ENCODE assay signal across 4 cellular contexts in the genomic region with DNA sequence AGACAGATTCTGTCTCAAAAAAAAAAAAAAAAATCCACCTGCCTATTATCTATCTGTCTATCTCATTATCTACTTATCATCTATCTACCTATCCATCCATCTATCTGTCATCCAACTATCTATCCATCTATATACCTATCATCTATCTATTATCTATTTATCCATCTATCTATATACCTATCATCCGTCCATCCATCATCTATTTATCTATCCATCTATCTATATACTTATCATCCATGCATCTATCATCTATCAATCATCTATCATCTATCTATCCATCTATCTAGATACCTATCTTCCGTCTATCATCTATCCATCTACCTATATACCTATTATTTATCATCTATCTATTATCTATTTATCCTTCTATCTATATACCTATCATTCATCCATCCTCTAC.
A peak's percentile ranks its signal among the peaks of the same experiment; 100 is the strongest.
TF ChIP-seq lines count a peak whose summit lies in the region.

No MANE protein-coding gene starts in this region.

TF ChIP-seq in liver, 16 proteins besides CTCF, POLR2A, EP300 and RAD21:
- no peak for TF ChIP-seq YY1 (IDR thresholded peaks at IDR 0.05)
- TF ChIP-seq, protein P1, sequence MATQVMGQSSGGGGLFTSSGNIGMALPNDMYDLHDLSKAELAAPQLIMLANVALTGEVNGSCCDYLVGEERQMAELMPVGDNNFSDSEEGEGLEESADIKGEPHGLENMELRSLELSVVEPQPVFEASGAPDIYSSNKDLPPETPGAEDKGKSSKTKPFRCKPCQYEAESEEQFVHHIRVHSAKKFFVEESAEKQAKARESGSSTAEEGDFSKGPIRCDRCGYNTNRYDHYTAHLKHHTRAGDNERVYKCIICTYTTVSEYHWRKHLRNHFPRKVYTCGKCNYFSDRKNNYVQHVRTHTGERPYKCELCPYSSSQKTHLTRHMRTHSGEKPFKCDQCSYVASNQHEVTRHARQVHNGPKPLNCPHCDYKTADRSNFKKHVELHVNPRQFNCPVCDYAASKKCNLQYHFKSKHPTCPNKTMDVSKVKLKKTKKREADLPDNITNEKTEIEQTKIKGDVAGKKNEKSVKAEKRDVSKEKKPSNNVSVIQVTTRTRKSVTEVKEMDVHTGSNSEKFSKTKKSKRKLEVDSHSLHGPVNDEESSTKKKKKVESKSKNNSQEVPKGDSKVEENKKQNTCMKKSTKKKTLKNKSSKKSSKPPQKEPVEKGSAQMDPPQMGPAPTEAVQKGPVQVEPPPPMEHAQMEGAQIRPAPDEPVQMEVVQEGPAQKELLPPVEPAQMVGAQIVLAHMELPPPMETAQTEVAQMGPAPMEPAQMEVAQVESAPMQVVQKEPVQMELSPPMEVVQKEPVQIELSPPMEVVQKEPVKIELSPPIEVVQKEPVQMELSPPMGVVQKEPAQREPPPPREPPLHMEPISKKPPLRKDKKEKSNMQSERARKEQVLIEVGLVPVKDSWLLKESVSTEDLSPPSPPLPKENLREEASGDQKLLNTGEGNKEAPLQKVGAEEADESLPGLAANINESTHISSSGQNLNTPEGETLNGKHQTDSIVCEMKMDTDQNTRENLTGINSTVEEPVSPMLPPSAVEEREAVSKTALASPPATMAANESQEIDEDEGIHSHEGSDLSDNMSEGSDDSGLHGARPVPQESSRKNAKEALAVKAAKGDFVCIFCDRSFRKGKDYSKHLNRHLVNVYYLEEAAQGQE (IDR thresholded peaks at IDR 0.05) = no peak

TF ChIP-seq in HepG2, 621 proteins besides CTCF, POLR2A, EP300 and RAD21:
- TF ChIP-seq, protein P2, sequence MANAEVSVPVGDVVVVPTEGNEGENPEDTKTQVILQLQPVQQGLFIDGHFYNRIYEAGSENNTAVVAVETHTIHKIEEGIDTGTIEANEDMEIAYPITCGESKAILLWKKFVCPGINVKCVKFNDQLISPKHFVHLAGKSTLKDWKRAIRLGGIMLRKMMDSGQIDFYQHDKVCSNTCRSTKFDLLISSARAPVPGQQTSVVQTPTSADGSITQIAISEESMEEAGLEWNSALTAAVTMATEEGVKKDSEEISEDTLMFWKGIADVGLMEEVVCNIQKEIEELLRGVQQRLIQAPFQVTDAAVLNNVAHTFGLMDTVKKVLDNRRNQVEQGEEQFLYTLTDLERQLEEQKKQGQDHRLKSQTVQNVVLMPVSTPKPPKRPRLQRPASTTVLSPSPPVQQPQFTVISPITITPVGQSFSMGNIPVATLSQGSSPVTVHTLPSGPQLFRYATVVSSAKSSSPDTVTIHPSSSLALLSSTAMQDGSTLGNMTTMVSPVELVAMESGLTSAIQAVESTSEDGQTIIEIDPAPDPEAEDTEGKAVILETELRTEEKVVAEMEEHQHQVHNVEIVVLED (CRISPR knock-in tag; IDR thresholded peaks at IDR 0.05; ENCODE audit: borderline replicate concordance) = no peak
- no peak for TF ChIP-seq CREB1 (IDR thresholded peaks at IDR 0.05)
- TF ChIP-seq CREB1 (CRISPR knock-in tag; IDR thresholded peaks at IDR 0.05) = no peak
- no peak for TF ChIP-seq MYC (CRISPR knock-in tag; IDR thresholded peaks at IDR 0.05; ENCODE audit: borderline replicate concordance)
- TF ChIP-seq, protein P3, sequence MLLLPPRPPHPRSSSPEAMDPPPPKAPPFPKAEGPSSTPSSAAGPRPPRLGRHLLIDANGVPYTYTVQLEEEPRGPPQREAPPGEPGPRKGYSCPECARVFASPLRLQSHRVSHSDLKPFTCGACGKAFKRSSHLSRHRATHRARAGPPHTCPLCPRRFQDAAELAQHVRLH (CRISPR knock-in tag; IDR thresholded peaks at IDR 0.05; ENCODE audit: borderline replicate concordance, low read depth) = no peak
- TF ChIP-seq GTF3A (CRISPR knock-in tag; conservative IDR thresholded peaks at IDR 0.05) = no peak
- no peak for TF ChIP-seq NKX3-1 (CRISPR knock-in tag; IDR thresholded peaks at IDR 0.05)
- TF ChIP-seq ZNF343 (CRISPR knock-in tag; IDR thresholded peaks at IDR 0.05) = no peak
- TF ChIP-seq HHEX (CRISPR knock-in tag; IDR thresholded peaks at IDR 0.05) = no peak
- TF ChIP-seq, protein P4, sequence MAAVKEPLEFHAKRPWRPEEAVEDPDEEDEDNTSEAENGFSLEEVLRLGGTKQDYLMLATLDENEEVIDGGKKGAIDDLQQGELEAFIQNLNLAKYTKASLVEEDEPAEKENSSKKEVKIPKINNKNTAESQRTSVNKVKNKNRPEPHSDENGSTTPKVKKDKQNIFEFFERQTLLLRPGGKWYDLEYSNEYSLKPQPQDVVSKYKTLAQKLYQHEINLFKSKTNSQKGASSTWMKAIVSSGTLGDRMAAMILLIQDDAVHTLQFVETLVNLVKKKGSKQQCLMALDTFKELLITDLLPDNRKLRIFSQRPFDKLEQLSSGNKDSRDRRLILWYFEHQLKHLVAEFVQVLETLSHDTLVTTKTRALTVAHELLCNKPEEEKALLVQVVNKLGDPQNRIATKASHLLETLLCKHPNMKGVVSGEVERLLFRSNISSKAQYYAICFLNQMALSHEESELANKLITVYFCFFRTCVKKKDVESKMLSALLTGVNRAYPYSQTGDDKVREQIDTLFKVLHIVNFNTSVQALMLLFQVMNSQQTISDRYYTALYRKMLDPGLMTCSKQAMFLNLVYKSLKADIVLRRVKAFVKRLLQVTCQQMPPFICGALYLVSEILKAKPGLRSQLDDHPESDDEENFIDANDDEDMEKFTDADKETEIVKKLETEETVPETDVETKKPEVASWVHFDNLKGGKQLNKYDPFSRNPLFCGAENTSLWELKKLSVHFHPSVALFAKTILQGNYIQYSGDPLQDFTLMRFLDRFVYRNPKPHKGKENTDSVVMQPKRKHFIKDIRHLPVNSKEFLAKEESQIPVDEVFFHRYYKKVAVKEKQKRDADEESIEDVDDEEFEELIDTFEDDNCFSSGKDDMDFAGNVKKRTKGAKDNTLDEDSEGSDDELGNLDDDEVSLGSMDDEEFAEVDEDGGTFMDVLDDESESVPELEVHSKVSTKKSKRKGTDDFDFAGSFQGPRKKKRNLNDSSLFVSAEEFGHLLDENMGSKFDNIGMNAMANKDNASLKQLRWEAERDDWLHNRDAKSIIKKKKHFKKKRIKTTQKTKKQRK (IDR thresholded peaks at IDR 0.05; ENCODE audit: low read length) = no peak
- no peak for TF ChIP-seq NFE2L2 (IDR thresholded peaks at IDR 0.05; ENCODE audit: low read length)
- no peak for TF ChIP-seq ZNF674 (CRISPR knock-in tag; IDR thresholded peaks at IDR 0.05; ENCODE audit: low read depth)
- no peak for TF ChIP-seq HOXA7 (CRISPR knock-in tag; IDR thresholded peaks at IDR 0.05)

TF ChIP-seq in HEK293, 187 proteins besides CTCF, POLR2A, EP300 and RAD21:
- TF ChIP-seq ZBTB17 (tag by site-specific recombination; IDR thresholded peaks at IDR 0.05) (peak; percentile 79), ZNF223 (tag by site-specific recombination; IDR thresholded peaks at IDR 0.05) (no peak), ZNF169 (tag by site-specific recombination; IDR thresholded peaks at IDR 0.05) (no peak), ZNF830 (tag by site-specific recombination; IDR thresholded peaks at IDR 0.05; ENCODE audit: low read depth) (no peak), ZNF23 (tag by site-specific recombination; IDR thresholded peaks at IDR 0.05; ENCODE audit: borderline replicate concordance) (no peak), ZNF404 (tag by site-specific recombination; IDR thresholded peaks at IDR 0.05) (no peak), ZNF366 (tag by site-specific recombination; conservative IDR thresholded peaks at IDR 0.05) (peak; percentile 71), TRIM28 (IDR thresholded peaks at IDR 0.05; ENCODE audit: borderline replicate concordance, low read length) (no peak), EGR2 (tag by site-specific recombination; IDR thresholded peaks at IDR 0.05; ENCODE audit: low read depth) (no peak), SETDB1 (IDR thresholded peaks at IDR 0.05; ENCODE audit: insufficient read length, low read length) (no peak), ZNF530 (tag by site-specific recombination; IDR thresholded peaks at IDR 0.05; ENCODE audit: low read depth) (no peak)
- TF ChIP-seq, protein P5, sequence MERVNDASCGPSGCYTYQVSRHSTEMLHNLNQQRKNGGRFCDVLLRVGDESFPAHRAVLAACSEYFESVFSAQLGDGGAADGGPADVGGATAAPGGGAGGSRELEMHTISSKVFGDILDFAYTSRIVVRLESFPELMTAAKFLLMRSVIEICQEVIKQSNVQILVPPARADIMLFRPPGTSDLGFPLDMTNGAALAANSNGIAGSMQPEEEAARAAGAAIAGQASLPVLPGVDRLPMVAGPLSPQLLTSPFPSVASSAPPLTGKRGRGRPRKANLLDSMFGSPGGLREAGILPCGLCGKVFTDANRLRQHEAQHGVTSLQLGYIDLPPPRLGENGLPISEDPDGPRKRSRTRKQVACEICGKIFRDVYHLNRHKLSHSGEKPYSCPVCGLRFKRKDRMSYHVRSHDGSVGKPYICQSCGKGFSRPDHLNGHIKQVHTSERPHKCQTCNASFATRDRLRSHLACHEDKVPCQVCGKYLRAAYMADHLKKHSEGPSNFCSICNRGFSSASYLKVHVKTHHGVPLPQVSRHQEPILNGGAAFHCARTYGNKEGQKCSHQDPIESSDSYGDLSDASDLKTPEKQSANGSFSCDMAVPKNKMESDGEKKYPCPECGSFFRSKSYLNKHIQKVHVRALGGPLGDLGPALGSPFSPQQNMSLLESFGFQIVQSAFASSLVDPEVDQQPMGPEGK (tag by site-specific recombination; IDR thresholded peaks at IDR 0.05) = no peak

TF ChIP-seq in K562, 482 proteins besides CTCF, POLR2A, EP300 and RAD21 (continues in another document):
- TF ChIP-seq, protein P6, sequence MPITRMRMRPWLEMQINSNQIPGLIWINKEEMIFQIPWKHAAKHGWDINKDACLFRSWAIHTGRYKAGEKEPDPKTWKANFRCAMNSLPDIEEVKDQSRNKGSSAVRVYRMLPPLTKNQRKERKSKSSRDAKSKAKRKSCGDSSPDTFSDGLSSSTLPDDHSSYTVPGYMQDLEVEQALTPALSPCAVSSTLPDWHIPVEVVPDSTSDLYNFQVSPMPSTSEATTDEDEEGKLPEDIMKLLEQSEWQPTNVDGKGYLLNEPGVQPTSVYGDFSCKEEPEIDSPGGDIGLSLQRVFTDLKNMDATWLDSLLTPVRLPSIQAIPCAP (CRISPR knock-in tag; IDR thresholded peaks at IDR 0.05; ENCODE audit: borderline replicate concordance) = no peak
- TF ChIP-seq ZNF778 (CRISPR knock-in tag; IDR thresholded peaks at IDR 0.05) = no peak
- TF ChIP-seq MTA1 (IDR thresholded peaks at IDR 0.05; ENCODE audit: borderline replicate concordance) = peak; percentile 68; the same call in 1 of the 2 replicates
- TF ChIP-seq MEIS2 (IDR thresholded peaks at IDR 0.05; ENCODE audit: partially characterized antibody) = no peak
- no peak for TF ChIP-seq ZNF133 (CRISPR knock-in tag; IDR thresholded peaks at IDR 0.05)
- TF ChIP-seq SOX6 (IDR thresholded peaks at IDR 0.05) = no peak
- no peak for TF ChIP-seq PML (IDR thresholded peaks at IDR 0.05; ENCODE audit: low read length)
- TF ChIP-seq NFIC (IDR thresholded peaks at IDR 0.05) = no peak
- TF ChIP-seq MBD2 (IDR thresholded peaks at IDR 0.05; ENCODE audit: borderline replicate concordance, low read depth) = no peak
- no peak for TF ChIP-seq PHTF2 (CRISPR knock-in tag; IDR thresholded peaks at IDR 0.05)
- TF ChIP-seq RAD51 (IDR thresholded peaks at IDR 0.05; ENCODE audit: borderline replicate concordance, low read depth) = no peak
- TF ChIP-seq BCOR (IDR thresholded peaks at IDR 0.05) = 0 out of 2 replicates have a peak, but pooled peaks have one; percentile 20
- TF ChIP-seq NONO (IDR thresholded peaks at IDR 0.05; ENCODE audit: low read depth in 2 of 2, low read length in 1 of 2) = no peak
- peak; percentile 58 for TF ChIP-seq CREBBP (IDR thresholded peaks at IDR 0.05; ENCODE audit: low read depth, low read length)
- TF ChIP-seq, protein P7, sequence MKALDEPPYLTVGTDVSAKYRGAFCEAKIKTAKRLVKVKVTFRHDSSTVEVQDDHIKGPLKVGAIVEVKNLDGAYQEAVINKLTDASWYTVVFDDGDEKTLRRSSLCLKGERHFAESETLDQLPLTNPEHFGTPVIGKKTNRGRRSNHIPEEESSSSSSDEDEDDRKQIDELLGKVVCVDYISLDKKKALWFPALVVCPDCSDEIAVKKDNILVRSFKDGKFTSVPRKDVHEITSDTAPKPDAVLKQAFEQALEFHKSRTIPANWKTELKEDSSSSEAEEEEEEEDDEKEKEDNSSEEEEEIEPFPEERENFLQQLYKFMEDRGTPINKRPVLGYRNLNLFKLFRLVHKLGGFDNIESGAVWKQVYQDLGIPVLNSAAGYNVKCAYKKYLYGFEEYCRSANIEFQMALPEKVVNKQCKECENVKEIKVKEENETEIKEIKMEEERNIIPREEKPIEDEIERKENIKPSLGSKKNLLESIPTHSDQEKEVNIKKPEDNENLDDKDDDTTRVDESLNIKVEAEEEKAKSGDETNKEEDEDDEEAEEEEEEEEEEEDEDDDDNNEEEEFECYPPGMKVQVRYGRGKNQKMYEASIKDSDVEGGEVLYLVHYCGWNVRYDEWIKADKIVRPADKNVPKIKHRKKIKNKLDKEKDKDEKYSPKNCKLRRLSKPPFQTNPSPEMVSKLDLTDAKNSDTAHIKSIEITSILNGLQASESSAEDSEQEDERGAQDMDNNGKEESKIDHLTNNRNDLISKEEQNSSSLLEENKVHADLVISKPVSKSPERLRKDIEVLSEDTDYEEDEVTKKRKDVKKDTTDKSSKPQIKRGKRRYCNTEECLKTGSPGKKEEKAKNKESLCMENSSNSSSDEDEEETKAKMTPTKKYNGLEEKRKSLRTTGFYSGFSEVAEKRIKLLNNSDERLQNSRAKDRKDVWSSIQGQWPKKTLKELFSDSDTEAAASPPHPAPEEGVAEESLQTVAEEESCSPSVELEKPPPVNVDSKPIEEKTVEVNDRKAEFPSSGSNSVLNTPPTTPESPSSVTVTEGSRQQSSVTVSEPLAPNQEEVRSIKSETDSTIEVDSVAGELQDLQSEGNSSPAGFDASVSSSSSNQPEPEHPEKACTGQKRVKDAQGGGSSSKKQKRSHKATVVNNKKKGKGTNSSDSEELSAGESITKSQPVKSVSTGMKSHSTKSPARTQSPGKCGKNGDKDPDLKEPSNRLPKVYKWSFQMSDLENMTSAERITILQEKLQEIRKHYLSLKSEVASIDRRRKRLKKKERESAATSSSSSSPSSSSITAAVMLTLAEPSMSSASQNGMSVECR (CRISPR knock-in tag; IDR thresholded peaks at IDR 0.05) = no peak
- no peak for TF ChIP-seq PHF21A (IDR thresholded peaks at IDR 0.05; ENCODE audit: borderline replicate concordance, low read depth)
- no peak for TF ChIP-seq ILK (tag; IDR thresholded peaks at IDR 0.05; ENCODE audit: borderline replicate concordance, low read depth)
- TF ChIP-seq, protein P8, sequence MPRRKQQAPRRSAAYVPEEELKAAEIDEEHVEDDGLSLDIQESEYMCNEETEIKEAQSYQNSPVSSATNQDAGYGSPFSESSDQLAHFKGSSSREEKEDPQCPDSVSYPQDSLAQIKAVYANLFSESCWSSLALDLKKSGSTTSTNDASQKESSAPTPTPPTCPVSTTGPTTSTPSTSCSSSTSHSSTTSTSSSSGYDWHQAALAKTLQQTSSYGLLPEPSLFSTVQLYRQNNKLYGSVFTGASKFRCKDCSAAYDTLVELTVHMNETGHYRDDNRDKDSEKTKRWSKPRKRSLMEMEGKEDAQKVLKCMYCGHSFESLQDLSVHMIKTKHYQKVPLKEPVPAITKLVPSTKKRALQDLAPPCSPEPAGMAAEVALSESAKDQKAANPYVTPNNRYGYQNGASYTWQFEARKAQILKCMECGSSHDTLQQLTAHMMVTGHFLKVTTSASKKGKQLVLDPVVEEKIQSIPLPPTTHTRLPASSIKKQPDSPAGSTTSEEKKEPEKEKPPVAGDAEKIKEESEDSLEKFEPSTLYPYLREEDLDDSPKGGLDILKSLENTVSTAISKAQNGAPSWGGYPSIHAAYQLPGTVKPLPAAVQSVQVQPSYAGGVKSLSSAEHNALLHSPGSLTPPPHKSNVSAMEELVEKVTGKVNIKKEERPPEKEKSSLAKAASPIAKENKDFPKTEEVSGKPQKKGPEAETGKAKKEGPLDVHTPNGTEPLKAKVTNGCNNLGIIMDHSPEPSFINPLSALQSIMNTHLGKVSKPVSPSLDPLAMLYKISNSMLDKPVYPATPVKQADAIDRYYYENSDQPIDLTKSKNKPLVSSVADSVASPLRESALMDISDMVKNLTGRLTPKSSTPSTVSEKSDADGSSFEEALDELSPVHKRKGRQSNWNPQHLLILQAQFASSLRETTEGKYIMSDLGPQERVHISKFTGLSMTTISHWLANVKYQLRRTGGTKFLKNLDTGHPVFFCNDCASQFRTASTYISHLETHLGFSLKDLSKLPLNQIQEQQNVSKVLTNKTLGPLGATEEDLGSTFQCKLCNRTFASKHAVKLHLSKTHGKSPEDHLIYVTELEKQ (CRISPR knock-in tag; IDR thresholded peaks at IDR 0.05) = no peak
